ENCODE assay signal across 9 cellular contexts in the genomic region with DNA sequence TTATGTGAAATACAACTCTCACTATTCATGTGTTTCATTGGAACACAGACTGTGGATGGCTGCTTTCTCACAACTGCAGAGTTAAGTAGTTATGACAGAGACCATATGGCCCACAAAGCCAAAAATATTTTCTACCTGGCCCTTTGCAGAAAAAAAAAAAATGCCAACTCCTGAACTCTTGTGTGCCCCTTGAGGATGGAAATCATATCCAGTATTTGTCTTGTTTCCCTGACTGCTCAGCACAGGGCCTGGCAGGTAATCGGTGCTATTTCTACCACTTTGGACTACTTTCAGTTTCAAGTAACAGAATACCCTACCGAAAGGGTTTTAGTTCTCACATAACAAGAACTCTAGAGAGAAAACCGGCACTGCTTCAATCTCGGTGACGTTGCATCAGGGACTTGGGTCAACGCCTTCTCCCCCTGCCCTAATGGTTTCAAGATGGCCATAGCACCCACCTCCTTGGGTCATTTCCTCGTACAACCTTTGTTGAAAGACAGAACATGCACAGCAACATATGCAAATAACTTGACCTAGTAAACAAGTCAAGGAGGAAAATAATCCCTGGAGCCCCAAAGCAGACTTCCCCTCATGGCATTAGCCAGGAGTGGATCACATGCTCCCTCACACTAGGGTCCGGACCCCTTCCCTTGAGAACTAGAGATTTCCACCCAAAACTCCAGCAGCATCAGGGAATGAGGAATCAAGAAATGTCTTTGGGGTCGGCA. TPM values are rescaled to one million over a fixed set of nuclear protein-coding genes. Genes with fewer than 3 reads are reported as not detected.
DNase-seq lines count a peak whose midpoint lies in the region; ATAC-seq and TF ChIP-seq lines count a peak whose summit lies in the region.
"Had no signal": no experiment of that assay in that cellular context is flagged by ENCODE, and none has a peak within 500 bp of the region (broad histone marks: within the 10 kb centered on the region; RNA-seq: fewer than 3 reads in every experiment).

No MANE protein-coding gene starts in this region.

- no peaks in the 10 kb centered on the region for H3K4me1 Mint-ChIP-seq in activated CD8-positive, alpha-beta T cell treated with anti-CD3 and anti-CD28 coated beads for 36 hours (ENCODE audit: low read depth)

- TF ChIP-seq CTCF in GM12864 (IDR thresholded peaks at IDR 0.05; ENCODE audit: low read depth, low read length, missing control alignments) (no peak), esophagus squamous epithelium (IDR thresholded peaks at IDR 0.05) (no peak), body of pancreas (IDR thresholded peaks at IDR 0.05) (no peak)
- no peak for TF ChIP-seq CTCF in activated CD8-positive, alpha-beta T cell treated with anti-CD3 and anti-CD28 coated beads for 36 hours (IDR thresholded peaks at IDR 0.05)

- H3K4me3 Mint-ChIP-seq in activated CD8-positive, alpha-beta T cell treated with anti-CD3 and anti-CD28 coated beads for 36 hours, result no peak overlapping the region

- H3K27me3 Mint-ChIP-seq in activated CD8-positive, alpha-beta T cell treated with anti-CD3 and anti-CD28 coated beads for 36 hours, result no peaks in the 10 kb centered on the region

- intact Hi-C loops in esophagus squamous epithelium (cut with DNase I) (no loop called here), body of pancreas (cut with DNase I) (no loop called here)
- intact Hi-C loops in activated CD8-positive, alpha-beta T cell treated with anti-CD3 and anti-CD28 coated beads for 36 hours (cut with micrococcal nuclease), result no loop called here

- ATAC-seq in GM21360 (IDR thresholded peaks at IDR 0.05; ENCODE audit: unreplicated experiment) (peak; percentile 72), HG03378 (IDR thresholded peaks at IDR 0.05; ENCODE audit: unreplicated experiment) (peak; percentile 88), body of pancreas (no peak)
- ATAC-seq in activated CD8-positive, alpha-beta T cell treated with anti-CD3 and anti-CD28 coated beads for 36 hours, result no peak

- H3K27me3 ChIP-seq in esophagus squamous epithelium (no peaks in the 10 kb centered on the region), body of pancreas (no peaks in the 10 kb centered on the region)

- H3K9me3 ChIP-seq in esophagus squamous epithelium, result no peaks in the 10 kb centered on the region
- H3K9me3 ChIP-seq in body of pancreas, result no peaks in the 10 kb centered on the region

- no peaks in the 10 kb centered on the region for H3K9me3 Mint-ChIP-seq in activated CD8-positive, alpha-beta T cell treated with anti-CD3 and anti-CD28 coated beads for 36 hours

- no peaks in the 10 kb centered on the region for H3K36me3 Mint-ChIP-seq in activated CD8-positive, alpha-beta T cell treated with anti-CD3 and anti-CD28 coated beads for 36 hours (ENCODE audit: low read depth)

- CTCF ChIA-PET in activated CD8-positive, alpha-beta T cell treated with anti-CD3 and anti-CD28 coated beads for 36 hours (lab: Charles Lee), result no interaction called here

- H3K27ac ChIP-seq in esophagus squamous epithelium, result peak overlapping the region; percentile 28 to 57 (median 50)
- no peak overlapping the region for H3K27ac ChIP-seq in body of pancreas

- H3K36me3 ChIP-seq in esophagus squamous epithelium (no peaks in the 10 kb centered on the region), body of pancreas (replicated peaks in 1 of 2; ENCODE audit: insufficient read depth in 1 of 2, low read depth in 2 of 2) (no peaks in the 10 kb centered on the region)

- no peak overlapping the region for H3K27ac Mint-ChIP-seq in activated CD8-positive, alpha-beta T cell treated with anti-CD3 and anti-CD28 coated beads for 36 hours

- H3K4me1 ChIP-seq in esophagus squamous epithelium (peaks cover 4 to 44% (median 10%) of the 10 kb centered on the region in 3 donors), body of pancreas (no peaks in the 10 kb centered on the region)

- peak; percentile 86 for DNase-seq in GM12864 (ENCODE audit: low read depth)
- no peak for DNase-seq in esophagus squamous epithelium (lab: John Stamatoyannopoulos, UW)
- DNase-seq in OCI-M1 (lab: John Stamatoyannopoulos, UW), result no peak
- DNase-seq in activated CD8-positive, alpha-beta T cell treated with anti-CD3 and anti-CD28 coated beads for 36 hours, result no peak
- no peak for DNase-seq in NCI-H446 treated with DMSO at 0.1 percent for 48 hours (lab: John Stamatoyannopoulos, UW)
- no peak for DNase-seq in body of pancreas
- DNase-seq: Calu3 had no signal

- TF ChIP-seq POLR2A in esophagus squamous epithelium (IDR thresholded peaks at IDR 0.05) (no peak), body of pancreas (IDR thresholded peaks at IDR 0.05) (no peak)

- POLR2A ChIA-PET in activated CD8-positive, alpha-beta T cell treated with anti-CD3 and anti-CD28 coated beads for 36 hours (lab: Charles Lee), result no interaction called here

- WGBS in esophagus squamous epithelium, 2 donors, result 47 to 52% methylated on average over 9 of the region's 9 CpGs
- WGBS in body of pancreas, 2 donors, result 80 to 81% methylated on average over 9 of the region's 9 CpGs

- H3K4me3 ChIP-seq in GM12864 (ENCODE audit: low read depth, low read length) (peak overlapping the region; percentile 14; the same call in 1 of the 2 replicates), esophagus squamous epithelium (peak overlapping the region in 1 of 4 donors; percentile 24), body of pancreas (no peak overlapping the region)

RNA-seq across cellular contexts. Expression of a gene that starts 11.8 kb away (rescaled TPM):
- total RNA-seq in esophagus squamous epithelium (100 to 1,000 TPM in 2 of 4 donors, 10 to 100 TPM in 2; 34.5 to 187 (median 107) TPM), body of pancreas (10 to 100 TPM; 17.5 to 18.9 TPM)
- total RNA-seq in activated CD8-positive, alpha-beta T cell treated with anti-CD3 and anti-CD28 coated beads for 36 hours, result 1 to 10 TPM; 1.2 to 1.5 TPM

RNA-seq across cellular contexts. Expression of a gene that starts 52.9 kb away (rescaled TPM):
- total RNA-seq in esophagus squamous epithelium, result 10 to 100 TPM; 15.5 to 34.3 (median 29.1) TPM
- 10 to 100 TPM; 30.1 to 32.6 TPM for total RNA-seq in activated CD8-positive, alpha-beta T cell treated with anti-CD3 and anti-CD28 coated beads for 36 hours
- total RNA-seq in body of pancreas, result 10 to 100 TPM in 1 of 2 donors, 1 to 10 TPM in 1; 9.6 to 31.9 TPM

Comparison
In these comparisons a context has a peak if more than half of its experiments do, and no peak if none do; other contexts are left out.
1. ATAC-seq: peak in GM21360 (single experiment) and HG03378 (single experiment); none in activated CD8-positive, alpha-beta T cell treated with anti-CD3 and anti-CD28 coated beads for 36 hours (single experiment) and body of pancreas (single experiment).
2. H3K27ac ChIP-seq: peak in esophagus squamous epithelium (4 of 4); none in body of pancreas (0 of 4).
3. RNA of a gene that starts 11.8 kb away (total RNA-seq): 34.5 to 187 TPM in esophagus squamous epithelium and 17.5 to 18.9 TPM in body of pancreas; 1.2 to 1.5 TPM in activated CD8-positive, alpha-beta T cell treated with anti-CD3 and anti-CD28 coated beads for 36 hours; every median in the first group is over 4 times any median in the second.